Comparison of ENCODE assay signal across 8 cellular contexts in genomic region chr16:75622762-75623605, GRCh38.
DNase-seq lines count a peak whose midpoint lies in the region; ATAC-seq lines count a peak whose summit lies in the region.

A gene with protein sequence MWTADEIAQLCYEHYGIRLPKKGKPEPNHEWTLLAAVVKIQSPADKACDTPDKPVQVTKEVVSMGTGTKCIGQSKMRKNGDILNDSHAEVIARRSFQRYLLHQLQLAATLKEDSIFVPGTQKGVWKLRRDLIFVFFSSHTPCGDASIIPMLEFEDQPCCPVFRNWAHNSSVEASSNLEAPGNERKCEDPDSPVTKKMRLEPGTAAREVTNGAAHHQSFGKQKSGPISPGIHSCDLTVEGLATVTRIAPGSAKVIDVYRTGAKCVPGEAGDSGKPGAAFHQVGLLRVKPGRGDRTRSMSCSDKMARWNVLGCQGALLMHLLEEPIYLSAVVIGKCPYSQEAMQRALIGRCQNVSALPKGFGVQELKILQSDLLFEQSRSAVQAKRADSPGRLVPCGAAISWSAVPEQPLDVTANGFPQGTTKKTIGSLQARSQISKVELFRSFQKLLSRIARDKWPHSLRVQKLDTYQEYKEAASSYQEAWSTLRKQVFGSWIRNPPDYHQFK (minus strand): TSS chr16:75623281. CDS start chr16:75620799, 2,482 bp downstream.

- DNase-seq in AG08396 (ENCODE audit: low spot score) (peak; percentile 94), NCI-H345 treated with DMSO at 0.1 percent for 48 hours (lab: John Stamatoyannopoulos, UW; ENCODE audit: unreplicated experiment) (peak; percentile 79), inferior parietal cortex (ENCODE audit: extremely low spot score) (peak; percentile 98)
- peak; percentile 81 to 96 (median 94) for DNase-seq in activated CD4-positive, CD25-positive, alpha-beta regulatory T cell (lab: John Stamatoyannopoulos, UW)
- peak; percentile 98 for DNase-seq in central memory CD4-positive, alpha-beta T cell
- DNase-seq in stimulated activated CD4-positive, alpha-beta T cell treated with anti-CD3 and anti-CD28 coated beads, Interleukin-12 subunit alpha, Interleukin-12 subunit beta, amount 100 ng/mL, for 24 hours (ENCODE audit: low read depth in 2 of 2) = peak; percentile 96 to 98

- ATAC-seq in GM19023 (IDR thresholded peaks at IDR 0.05; ENCODE audit: unreplicated experiment) = peak; percentile 92
- peak; percentile 95 for ATAC-seq in HG03280 (IDR thresholded peaks at IDR 0.05; ENCODE audit: unreplicated experiment)

Comparison
In these comparisons a context has a peak if more than half of its experiments do, and no peak if none do; other contexts are left out.
1. Peak in every context shown above with its lines: DNase-seq and ATAC-seq.